Comparison of ENCODE assay signal across 24 cellular contexts in genomic region chr22:48902001-48902869, GRCh38.
"Had no signal": no experiment of that assay in that cellular context is flagged by ENCODE, and none has a peak within 500 bp of the region (broad histone marks: within the 10 kb centered on the region; RNA-seq: fewer than 3 reads in every experiment).

No MANE protein-coding gene starts in this region.

- H3K79me2 ChIP-seq: parathyroid adenoma had no signal

- H2AFZ ChIP-seq: parathyroid adenoma had no signal

- H3K4me3 Mint-ChIP-seq: activated B cell treated with CpG ODN at 0.5 μM for 24 hours; activated CD4-positive, alpha-beta memory T cell treated with anti-CD3 and anti-CD28 coated beads, Interleukin-2, amount 10 ng/mL, durations not matched to agents 7 days and 5 days; activated naive CD8-positive, alpha-beta T cell; activated T-cell treated with anti-CD3 and anti-CD28 coated beads, Interleukin-2, amount 50 U/mL, for 72 hours; immature natural killer cell; natural killer cell treated with Interleukin-12 subunit alpha and Interleukin-12 subunit beta and Interleukin-15 and Interleukin-18, amount 100 ng/mL, for 72 hours; stimulated activated naive B cell treated with anti-CD40 and anti-IgM and Interleukin-4, amounts not matched to agents 10 μg/mL and 1 μg/mL and 100 μg/mL, for 72 hours; T-helper 17 cell had no signal

- H3K4me3 ChIP-seq: adrenal gland, ascending aorta, transverse colon had no signal

- H3K27me3 ChIP-seq: adrenal gland, ascending aorta, brain microvascular endothelial cell, neutrophil, transverse colon had no signal

- H3K27ac Mint-ChIP-seq: activated B cell treated with CpG ODN at 0.5 μM for 24 hours; activated CD4-positive, alpha-beta memory T cell treated with anti-CD3 and anti-CD28 coated beads, Interleukin-2, amount 10 ng/mL, durations not matched to agents 7 days and 5 days; activated naive CD8-positive, alpha-beta T cell; activated T-cell treated with anti-CD3 and anti-CD28 coated beads, Interleukin-2, amount 50 U/mL, for 72 hours; immature natural killer cell; natural killer cell treated with Interleukin-12 subunit alpha and Interleukin-12 subunit beta and Interleukin-15 and Interleukin-18, amount 100 ng/mL, for 72 hours; stimulated activated naive B cell treated with anti-CD40 and anti-IgM and Interleukin-4, amounts not matched to agents 10 μg/mL and 1 μg/mL and 100 μg/mL, for 72 hours; T-helper 17 cell had no signal

- H3K4me1 ChIP-seq: adrenal gland, ascending aorta, parathyroid adenoma, transverse colon had no signal

- H3K36me3 ChIP-seq: adrenal gland, ascending aorta, brain microvascular endothelial cell, neutrophil, transverse colon had no signal

- H3K9me3 Mint-ChIP-seq: activated B cell treated with CpG ODN at 0.5 μM for 24 hours; activated CD4-positive, alpha-beta memory T cell treated with anti-CD3 and anti-CD28 coated beads, Interleukin-2, amount 10 ng/mL, durations not matched to agents 7 days and 5 days; activated T-cell treated with anti-CD3 and anti-CD28 coated beads, Interleukin-2, amount 50 U/mL, for 72 hours; immature natural killer cell; natural killer cell treated with Interleukin-12 subunit alpha and Interleukin-12 subunit beta and Interleukin-15 and Interleukin-18, amount 100 ng/mL, for 72 hours had no signal

- H3K36me3 Mint-ChIP-seq: activated naive CD8-positive, alpha-beta T cell; immature natural killer cell; natural killer cell treated with Interleukin-12 subunit alpha and Interleukin-12 subunit beta and Interleukin-15 and Interleukin-18, amount 100 ng/mL, for 72 hours; stimulated activated naive B cell treated with anti-CD40 and anti-IgM and Interleukin-4, amounts not matched to agents 10 μg/mL and 1 μg/mL and 100 μg/mL, for 72 hours had no signal

- H3K27me3 Mint-ChIP-seq: activated B cell treated with CpG ODN at 0.5 μM for 24 hours; activated CD4-positive, alpha-beta memory T cell treated with anti-CD3 and anti-CD28 coated beads, Interleukin-2, amount 10 ng/mL, durations not matched to agents 7 days and 5 days; T-helper 17 cell had no signal

- H3K9me3 ChIP-seq: adrenal gland, ascending aorta, neutrophil, transverse colon had no signal

- H3K4me1 Mint-ChIP-seq: activated B cell treated with CpG ODN at 0.5 μM for 24 hours; activated CD4-positive, alpha-beta memory T cell treated with anti-CD3 and anti-CD28 coated beads, Interleukin-2, amount 10 ng/mL, durations not matched to agents 7 days and 5 days; immature natural killer cell; stimulated activated naive B cell treated with anti-CD40 and anti-IgM and Interleukin-4, amounts not matched to agents 10 μg/mL and 1 μg/mL and 100 μg/mL, for 72 hours; T-helper 17 cell had no signal

- H3K27ac ChIP-seq: adrenal gland, ascending aorta, brain microvascular endothelial cell, neutrophil, parathyroid adenoma, transverse colon had no signal

- ATAC-seq: activated T-cell treated with anti-CD3 and anti-CD28 coated beads, Interleukin-2, amount 50 U/mL, for 72 hours; left ventricle myocardium superior; natural killer cell treated with Interleukin-12 subunit alpha and Interleukin-12 subunit beta and Interleukin-15 and Interleukin-18, amount 100 ng/mL, for 72 hours; stimulated activated naive B cell treated with anti-CD40 and anti-IgM and Interleukin-4, amounts not matched to agents 10 μg/mL and 1 μg/mL and 100 μg/mL, for 72 hours; T-helper 17 cell had no signal

- H3K9ac ChIP-seq: parathyroid adenoma had no signal

- DNase-seq: activated B cell treated with CpG ODN at 0.5 μM for 24 hours; activated CD4-positive, alpha-beta memory T cell treated with anti-CD3 and anti-CD28 coated beads, Interleukin-2, amount 10 ng/mL, durations not matched to agents 7 days and 5 days; activated CD4-positive, alpha-beta T cell treated with anti-CD3 and anti-CD28 coated beads for 48 hours; activated gamma-delta T cell treated with Interleukin-2 at 50 U/mL for 16 hours; activated T-cell treated with anti-CD3 and anti-CD28 coated beads, Interleukin-2, amount 50 U/mL, for 72 hours; brain microvascular endothelial cell; caudate nucleus; effector memory CD4-positive, alpha-beta T cell; foreskin melanocyte; immature natural killer cell; kidney glomerular epithelial cell; left ventricle myocardium superior; stimulated activated CD4-positive, alpha-beta T cell treated with anti-CD3 and anti-CD28 coated beads, Interleukin-2, amount 100 ng/mL, for 48 hours; stimulated activated CD8-positive, alpha-beta memory T cell treated with anti-CD3 and anti-CD28 coated beads, Interleukin-4, amount 100 ng/mL, for 48 hours; stimulated activated naive B cell treated with anti-CD40 and anti-IgM and Interleukin-4, amounts not matched to agents 10 μg/mL and 1 μg/mL and 100 μg/mL, for 72 hours; SW 1271; T-helper 17 cell; transverse colon had no signal
